23 cellular contexts compared by ENCODE assay signal in genomic region chr4:99729186-99729585, GRCh38.
"Had no signal": no experiment of that assay in that cellular context is flagged by ENCODE, and none has a peak within 500 bp of the region (broad histone marks: within the 10 kb centered on the region; RNA-seq: fewer than 3 reads in every experiment).

No MANE protein-coding gene starts in this region.

- H3K27me3 ChIP-seq: colonic mucosa, dorsolateral prefrontal cortex, esophagus muscularis mucosa, esophagus squamous epithelium, foreskin keratinocyte, gastrocnemius medialis, gastroesophageal sphincter, heart left ventricle, heart right ventricle had no signal

- H3K9me3 ChIP-seq: colonic mucosa, esophagus muscularis mucosa, esophagus squamous epithelium, gastrocnemius medialis, gastroesophageal sphincter had no signal

- H3K4me1 ChIP-seq: colonic mucosa, foreskin keratinocyte had no signal

- H3K4me3 Mint-ChIP-seq: dendritic cell treated with granulocyte-macrophage colony-stimulating factor and Interleukin-4, amounts not matched to agents 40 ng/mL and 50 ng/mL, for 4 days; effector memory CD8-positive, alpha-beta T cell; endodermal cell had no signal

- DNase-seq: colonic mucosa; cortex of kidney; dermis blood vessel endothelial cell; dorsolateral prefrontal cortex; effector CD4-positive, alpha-beta T cell; effector CD8-positive, alpha-beta T cell; effector memory CD4-positive, alpha-beta T cell; effector memory CD8-positive, alpha-beta T cell; endodermal cell; erythroblast; esophagus squamous epithelium; foreskin fibroblast; foreskin keratinocyte; foreskin melanocyte; gastrocnemius medialis; head of caudate nucleus; heart left ventricle; heart right ventricle had no signal

- H3K27ac ChIP-seq: colonic mucosa, coronary artery, dorsolateral prefrontal cortex, epithelial cell of prostate, esophagus muscularis mucosa, esophagus squamous epithelium, foreskin keratinocyte, gastrocnemius medialis, gastroesophageal sphincter, heart left ventricle, heart right ventricle had no signal

- H3K27ac Mint-ChIP-seq: dendritic cell treated with granulocyte-macrophage colony-stimulating factor and Interleukin-4, amounts not matched to agents 40 ng/mL and 50 ng/mL, for 4 days; effector memory CD8-positive, alpha-beta T cell; endodermal cell had no signal

- H3K27me3 Mint-ChIP-seq: dendritic cell treated with granulocyte-macrophage colony-stimulating factor and Interleukin-4, amounts not matched to agents 40 ng/mL and 50 ng/mL, for 4 days had no signal

- H3K4me3 ChIP-seq: colonic mucosa, coronary artery, dorsolateral prefrontal cortex, esophagus muscularis mucosa, esophagus squamous epithelium, gastrocnemius medialis, gastroesophageal sphincter, heart left ventricle, heart right ventricle had no signal

- H3K9me3 Mint-ChIP-seq: effector memory CD8-positive, alpha-beta T cell had no signal

- H3K36me3 ChIP-seq: colonic mucosa, esophagus muscularis mucosa, esophagus squamous epithelium, gastrocnemius medialis, gastroesophageal sphincter, heart left ventricle, heart right ventricle had no signal
